ENCODE assay signal across 25 cellular contexts in genomic region chr4:6448476-6449170, GRCh38. TPM values are rescaled to one million over a fixed set of nuclear protein-coding genes. Genes with fewer than 3 reads are reported as not detected.
DNase-seq lines count a peak whose midpoint lies in the region; ATAC-seq, FAIRE-seq and TF ChIP-seq lines count a peak whose summit lies in the region.
"Had no signal": no experiment of that assay in that cellular context is flagged by ENCODE, and none has a peak within 500 bp of the region (broad histone marks: within the 10 kb centered on the region; RNA-seq: fewer than 3 reads in every experiment).

No MANE protein-coding gene starts in this region.

- 81 to 85% methylated on average over 21 of the region's 21 CpGs for WGBS in heart right ventricle, 2 donors
- 87% methylated on average over 12 of the region's 21 CpGs; no CpG with 5 or more reads in 1 of the 2 experiments for whole genome bisulfite sequencing in H1 (ENCODE audit: extremely low coverage in 1 of 2, insufficient coverage in 1 of 2, insufficient read length in 1 of 2, insufficient replicate concordance in 2 of 2, low coverage in 1 of 2, low lambda C conversion rate in 2 of 2, missing lambda C conversion rate in 1 of 2), 2 experiments
- 71 to 84% (median 75%) methylated on average over 16 to 21 of the region's 21 CpGs for WGBS in spleen, 5 donors

- no peak overlapping the region for H2AK5ac ChIP-seq in H1 (ENCODE audit: low read depth, low read length)

- no peak overlapping the region for H4K91ac ChIP-seq in H1 (replicated peaks; ENCODE audit: insufficient read length, low read length)

- H3K4me2 ChIP-seq in H1 (ENCODE audit: insufficient read depth in 1 of 2, low read depth in 2 of 2, low read length in 2 of 2) = no peak overlapping the region

- POLR2A ChIA-PET in H1 (lab: Charles Lee; ENCODE audit: partially characterized antibody) = no interaction called here

- TF ChIP-seq POLR2A in H1 (IDR thresholded peaks at IDR 0.05; ENCODE audit: control extremely low read depth in 1 of 2, low read depth in 2 of 2, low read length in 2 of 2) (no peak), spleen (IDR thresholded peaks at IDR 0.05) (no peak)

- H4K5ac ChIP-seq in H1 (ENCODE audit: insufficient read length, low read depth, low read length) = no peak overlapping the region

- no peaks in the 10 kb centered on the region for H3K9me3 ChIP-seq in heart right ventricle
- H3K9me3 ChIP-seq in H1 (ENCODE audit: insufficient read depth in 2 of 2, low read depth in 1 of 2, low read length in 1 of 2) = no peaks in the 10 kb centered on the region
- H3K9me3 ChIP-seq in spleen = no peaks in the 10 kb centered on the region

- no peaks in the 10 kb centered on the region for H3K79me2 ChIP-seq in H1 (ENCODE audit: control insufficient read depth in 1 of 2, insufficient read depth in 2 of 2, low read length in 2 of 2)

- TF ChIP-seq RAD21 in H1 (IDR thresholded peaks at IDR 0.05 in 1 of 2, conservative IDR thresholded peaks at IDR 0.05 in 1 of 2; ENCODE audit: low read depth in 2 of 2, low read length in 2 of 2) = no peak

- TF ChIP-seq CTCF in heart right ventricle (IDR thresholded peaks at IDR 0.05) = no peak
- TF ChIP-seq CTCF in H1 (IDR thresholded peaks at IDR 0.05; ENCODE audit: control extremely low read depth in 1 of 3, insufficient read depth in 1 of 3, low read depth in 1 of 3, low read length in 3 of 3) = no peak
- TF ChIP-seq CTCF in spleen (IDR thresholded peaks at IDR 0.05 in 8 of 11, conservative IDR thresholded peaks at IDR 0.05 in 3 of 11) = no peak

- H2BK15ac ChIP-seq in H1 (ENCODE audit: low read length) = no peak overlapping the region

- no peak overlapping the region for H3K9ac ChIP-seq in H1 (replicated peaks in 1 of 4; ENCODE audit: extremely low read depth in 1 of 4, low read depth in 3 of 4, low read length in 3 of 4)

- H3K4ac ChIP-seq in H1 (replicated peaks; ENCODE audit: insufficient read length, low read depth, low read length) = no peak overlapping the region

- FAIRE-seq in H1 (lab: Jason Lieb, UNC) = no peak
- FAIRE-seq: D721Med, GM19239, H54, K562 had no signal

- intact Hi-C loops in cardiac septum (cut with DNase I) = no loop called here
- intact Hi-C loops in heart right ventricle (cut with DNase I) = no loop called here
- intact Hi-C loops in spleen (cut with DNase I; ENCODE audit: low total_unique reads) = no loop called here

- no peak overlapping the region for H3K18ac ChIP-seq in H1 (ENCODE audit: extremely low read depth, low read length)

- peak overlapping the region; percentile 39; the same call in 1 of the 2 replicates for H2BK12ac ChIP-seq in H1 (ENCODE audit: low read depth, low read length)

- no peak overlapping the region for H2BK120ac ChIP-seq in H1 (replicated peaks; ENCODE audit: low read depth, low read length)

- H3K36me3 ChIP-seq in heart right ventricle = no peaks in the 10 kb centered on the region
- H3K36me3 ChIP-seq in H1 (ENCODE audit: control insufficient read depth in 2 of 4, insufficient read depth in 4 of 4, low read length in 3 of 4) = no peaks in the 10 kb centered on the region
- H3K36me3 ChIP-seq in spleen = no peaks in the 10 kb centered on the region

- H3K4me3 ChIP-seq in heart right ventricle = no peak overlapping the region
- H3K4me3 ChIP-seq in H1 (ENCODE audit: extremely low read depth in 1 of 4, insufficient read depth in 2 of 4, low read depth in 3 of 4, low read length in 4 of 4) = no peak overlapping the region
- H3K4me3 ChIP-seq in spleen = no peak overlapping the region
- H3K4me3 ChIP-seq: K562 had no signal

- 0 out of 2 replicates have a peak overlapping the region, but pooled peaks have one; percentile 8 for H2BK5ac ChIP-seq in H1 (ENCODE audit: low read depth, low read length)

- no peak overlapping the region for H2BK20ac ChIP-seq in H1 (ENCODE audit: low read length)

- CTCF ChIA-PET in H1 (lab: Charles Lee; ENCODE audit: partially characterized antibody) = no interaction called here

- TF ChIP-seq EP300 in H1 (IDR thresholded peaks at IDR 0.05; ENCODE audit: borderline replicate concordance in 1 of 2, low read depth in 2 of 2, low read length in 2 of 2) = no peak

- no peaks in the 10 kb centered on the region for H3K79me1 ChIP-seq in H1 (ENCODE audit: low read depth, low read length)

- DNase-seq in cardiac septum (ENCODE audit: low spot score) (peak; percentile 60), heart right ventricle (no peak), H1 (ENCODE audit: low read depth in 1 of 2, low spot score in 2 of 2) (no peak), spleen (peak; percentile 61), DMS 273 treated with DMSO at 0.1 percent for 48 hours (lab: John Stamatoyannopoulos, UW) (no peak), NCI-H2029 (lab: John Stamatoyannopoulos, UW) (no peak), NCI-H748 treated with DMSO at 0.1 percent for 48 hours (lab: John Stamatoyannopoulos, UW) (no peak)
- DNase-seq: AML-193, EL, GF-D8, HFFc6, MM.1S, NCI-H1048, NCI-H1417 treated with DMSO at 0.1 percent for 48 hours, NCI-H1930, NCI-H226, NCI-H510A treated with DMSO at 0.1 percent for 48 hours, NCI-H82, SHP77 had no signal

- H3K27me3 ChIP-seq in heart right ventricle = peaks cover 0 to 55% (median 20%) of the 10 kb centered on the region in 7 donors
- no peaks in the 10 kb centered on the region for H3K27me3 ChIP-seq in H1 (replicated peaks in 1 of 4; ENCODE audit: control insufficient read depth in 3 of 4, extremely low read depth in 1 of 4, insufficient read depth in 3 of 4, low read length in 3 of 4)
- peaks cover 0 to 61% (median 0%) of the 10 kb centered on the region in 7 donors for H3K27me3 ChIP-seq in spleen (replicated peaks in 1 of 7)

- H3K14ac ChIP-seq in H1 (ENCODE audit: insufficient read length) = no peak overlapping the region

- H3K4me1 ChIP-seq in heart right ventricle (peaks cover 0 to 22% (median 12%) of the 10 kb centered on the region in 9 donors), H1 (replicated peaks in 1 of 4; ENCODE audit: control insufficient read depth in 3 of 4, insufficient read depth in 4 of 4, low read length in 3 of 4) (peaks cover 0 to 7% (median 2%) of the 10 kb centered on the region in 4 experiments; a peak in 4 of 7 replicates), spleen (peaks cover 0 to 34% (median 19%) of the 10 kb centered on the region in 6 donors)

- H3K27ac ChIP-seq in heart right ventricle (no peak overlapping the region), H1 (ENCODE audit: low read depth, low read length) (no peak overlapping the region), spleen (no peak overlapping the region)

- no peak overlapping the region for H2AFZ ChIP-seq in H1 (ENCODE audit: low read length)

- ATAC-seq in heart right ventricle = no peak
- ATAC-seq: K562 had no signal

- no peaks in the 10 kb centered on the region for H4K20me1 ChIP-seq in H1 (replicated peaks in 1 of 2; ENCODE audit: control insufficient read depth in 1 of 2, insufficient read depth in 2 of 2, low read length in 2 of 2)

- no peak overlapping the region for H3K56ac ChIP-seq in H1 (replicated peaks; ENCODE audit: insufficient read length, low read depth, low read length)

- H4K8ac ChIP-seq in H1 (ENCODE audit: extremely low read depth, insufficient read depth, low read length) = peak overlapping the region; percentile 1; the same call in 1 of the 2 replicates

- H3K23me2 ChIP-seq in H1 (ENCODE audit: low read depth, low read length) = no peaks in the 10 kb centered on the region

- no peak overlapping the region for H3K23ac ChIP-seq in H1 (ENCODE audit: insufficient read length)

TF ChIP-seq in H1, 55 proteins besides CTCF, POLR2A, EP300 and RAD21:
- no peak for TF ChIP-seq SAP30 (IDR thresholded peaks at IDR 0.05; ENCODE audit: insufficient read depth, insufficient replicate concordance, low read length)
- no peak for TF ChIP-seq MAFK (IDR thresholded peaks at IDR 0.05; ENCODE audit: low read depth, low read length)
- TF ChIP-seq GABPA (IDR thresholded peaks at IDR 0.05; ENCODE audit: borderline replicate concordance, insufficient read depth, low read length) = no peak
- TF ChIP-seq TCF12 (IDR thresholded peaks at IDR 0.05; ENCODE audit: low read depth, low read length) = no peak
- TF ChIP-seq SRF (IDR thresholded peaks at IDR 0.05; ENCODE audit: low read depth, low read length) = no peak
- no peak for TF ChIP-seq POLR2AphosphoS5 (IDR thresholded peaks at IDR 0.05; ENCODE audit: low read depth, low read length)

RNA-seq across cellular contexts. Expression of gene PPP2R2C, which starts 23.8 kb away (rescaled TPM):
- total RNA-seq in cardiac septum (5.5 TPM), heart right ventricle (10 to 100 TPM in 1 of 10 donors, 1 to 10 TPM in 9; 2.3 to 10.6 (median 5.3) TPM), spleen (1 to 10 TPM in 1 of 7 donors, under 1 TPM in 5, not detected in 1; 0.23 to 1.3 (median 0.47) TPM)
- polyA plus RNA-seq in heart right ventricle (under 1 TPM; 0.14 to 0.66 TPM), H1 (2011; rRNA removed) (6.4 and 7.5 TPM in 2 replicates), spleen (under 1 TPM; 0.07 to 0.19 (median 0.14) TPM)
- total RNA-seq in H1 (2021; fragmentation: NEBNext Ultra II Directional; extraction: Animal tissue kit (Norgen Biotek cat#: 25700)) = 6.4 and 7.1 TPM in 2 replicates
- 7.7 TPM for polyA plus RNA-seq in H1 (2011; cell fraction: cytosol; rRNA removed)
- 8.8 TPM for polyA plus RNA-seq in H1 (2011; cell fraction: nucleus; rRNA removed)
- 4.9 to 7.3 TPM (median 5.8 TPM) in 4 replicates for polyA plus RNA-seq in H1 (2012, experiment 1 of 2)
- 2.3 TPM for polyA plus RNA-seq in H1 (2012, experiment 2 of 2)
- 6.6 TPM for polyA plus RNA-seq in H1 (2013, experiment 1 of 2)
- polyA plus RNA-seq in H1 (2013, experiment 2 of 2) = 6.4 TPM
- polyA minus RNA-seq in H1 (2011; rRNA and poly(A)+ RNA removed) = 14.1 and 14.6 TPM in 2 replicates
- 4.1 TPM for polyA minus RNA-seq in H1 (2011; cell fraction: cytosol; rRNA and poly(A)+ RNA removed)
- 4.2 TPM for polyA minus RNA-seq in H1 (2011; cell fraction: nucleus; rRNA and poly(A)+ RNA removed)
- total RNA-seq: OCI-LY7 had no signal
- polyA plus RNA-seq: CD14-positive monocyte had no signal

Comparison
In these comparisons a context has a peak if more than half of its experiments do, and no peak if none do; other contexts are left out.
1. DNase-seq: peak in cardiac septum (single experiment) and spleen (single experiment); none in heart right ventricle (0 of 2), H1 (0 of 2), DMS 273 treated with DMSO at 0.1 percent for 48 hours (single experiment), NCI-H2029 (single experiment) and NCI-H748 treated with DMSO at 0.1 percent for 48 hours (single experiment).